ENCODE assay signal across 8 cellular contexts in genomic region chr21:15826147-15826780, GRCh38.
DNase-seq lines count a peak whose midpoint lies in the region; ATAC-seq and TF ChIP-seq lines count a peak whose summit lies in the region.

No MANE protein-coding gene starts in this region.

- H2BK5ac ChIP-seq in mesenchymal stem cell (ENCODE audit: low read depth, low read length, poor library complexity, severe bottlenecking), result no peak overlapping the region

- H3K9ac ChIP-seq in PC-3 (ENCODE audit: low read length), result no peak overlapping the region
- peak overlapping the region; percentile 11 for H3K9ac ChIP-seq in mesenchymal stem cell (ENCODE audit: low read length)

- H4K20me1 ChIP-seq in PC-3 (ENCODE audit: low read length), result no peaks in the 10 kb centered on the region

- no peak overlapping the region for H4K91ac ChIP-seq in mesenchymal stem cell (ENCODE audit: low read length)

- no peak overlapping the region for H2AK5ac ChIP-seq in mesenchymal stem cell (ENCODE audit: low read length, severe bottlenecking)

- intact Hi-C loops in PC-3 (cut with micrococcal nuclease) (loop anchor here (1.0 kb wide), 2 partner anchors 94 to 233 kb away; no protein-coding TSS in a partner anchor), ascending aorta (cut with DNase I) (loop anchor here (5.0 kb wide), 1 partner anchor 99 kb away; the partner anchor contains the start of gene USP25)

- DNase-seq in AG08395 (ENCODE audit: low spot score) (peak; percentile 6), GF-D8 (lab: John Stamatoyannopoulos, UW) (peak; percentile 16), PC-3 (peak; percentile 84), dermis microvascular lymphatic vessel endothelial cell (ENCODE audit: low read depth in 2 of 2) (peak; percentile 56 to 70), mesenchymal stem cell (peak; percentile 52), ascending aorta (ENCODE audit: low spot score in 2 of 2) (no peak)

- BruUV-seq in PC-3 (replicated peaks; lab: Mats Ljungman, UMichigan), result no TSS peak

- TF ChIP-seq CTCF in PC-3 (conservative IDR thresholded peaks at IDR 0.05; ENCODE audit: low read depth, low read length) (peak; percentile 92), ascending aorta (IDR thresholded peaks at IDR 0.05) (peak in 1 of 3 experiments; percentile 35)

- no peaks in the 10 kb centered on the region for H3F3A ChIP-seq in PC-3 (ENCODE audit: low read length, unreplicated experiment)

- ATAC-seq in HG02763 (IDR thresholded peaks at IDR 0.05; ENCODE audit: unreplicated experiment) (peak; percentile 60), PC-3 (peak; percentile 94), GM21528 (IDR thresholded peaks at IDR 0.05; ENCODE audit: low FRiP score, unreplicated experiment) (no peak)

- CTCF ChIA-PET in PC-3 (lab: Charles Lee), result interaction anchor here (0.6 kb wide), 2 partner anchors 23 to 81 kb away, joined by 3 to 5 read pairs; no protein-coding TSS in a partner anchor

- H3K14ac ChIP-seq in mesenchymal stem cell (ENCODE audit: low read length in 2 of 2), result no peak overlapping the region

- no peaks in the 10 kb centered on the region for H3K9me2 ChIP-seq in PC-3 (replicated peaks; ENCODE audit: low read length)

- H3K4me3 ChIP-seq in PC-3 (ENCODE audit: low read length), result no peak overlapping the region
- H3K4me3 ChIP-seq in mesenchymal stem cell (ENCODE audit: insufficient read depth in 1 of 2, low read depth in 1 of 2, low read length in 2 of 2), result no peak overlapping the region
- H3K4me3 ChIP-seq in ascending aorta, result no peak overlapping the region

- POLR2A ChIA-PET in PC-3 (lab: Charles Lee; ENCODE audit: unreplicated experiment), result interaction anchor here (0.6 kb wide), 1 partner anchor 52 kb away, joined by 3 read pairs; no protein-coding TSS in a partner anchor

- H3K9me3 ChIP-seq in PC-3 (ENCODE audit: low read length) (no peaks in the 10 kb centered on the region), mesenchymal stem cell (ENCODE audit: control insufficient read depth, low read length) (no peaks in the 10 kb centered on the region), ascending aorta (no peaks in the 10 kb centered on the region)

- no peak overlapping the region for H2BK120ac ChIP-seq in mesenchymal stem cell (ENCODE audit: low read depth, low read length)

- H3K23ac ChIP-seq in mesenchymal stem cell (ENCODE audit: low read length in 2 of 2), result no peak overlapping the region

- H2AFZ ChIP-seq in PC-3 (ENCODE audit: low read length), result no peak overlapping the region
- no peak overlapping the region for H2AFZ ChIP-seq in mesenchymal stem cell (ENCODE audit: low read depth, low read length)

- no peak overlapping the region for H2BK15ac ChIP-seq in mesenchymal stem cell (ENCODE audit: low read depth, poor library complexity, severe bottlenecking)

- no peak overlapping the region for H3K4ac ChIP-seq in mesenchymal stem cell (ENCODE audit: low read depth in 1 of 2, low read length in 2 of 2)

- peaks cover 13% of the 10 kb centered on the region for H3K79me1 ChIP-seq in mesenchymal stem cell (replicated peaks; ENCODE audit: low read length, poor library complexity, severe bottlenecking)

- H3K4me2 ChIP-seq in PC-3 (ENCODE audit: low read length) (no peak overlapping the region), mesenchymal stem cell (ENCODE audit: low read length, poor library complexity, severe bottlenecking) (no peak overlapping the region)

- no peak overlapping the region for H4K8ac ChIP-seq in mesenchymal stem cell (ENCODE audit: low read length)

- H3K27ac ChIP-seq in PC-3 (ENCODE audit: low read length) (no peak overlapping the region), mesenchymal stem cell (ENCODE audit: low read length, poor library complexity, severe bottlenecking) (no peak overlapping the region), ascending aorta (no peak overlapping the region)

- H3K18ac ChIP-seq in mesenchymal stem cell (ENCODE audit: low read depth in 1 of 2, low read length in 2 of 2), result no peak overlapping the region

- H3K27me3 ChIP-seq in PC-3 (ENCODE audit: low read length), result no peaks in the 10 kb centered on the region
- no peaks in the 10 kb centered on the region for H3K27me3 ChIP-seq in mesenchymal stem cell (ENCODE audit: control insufficient read depth in 1 of 2, insufficient read depth in 1 of 2, low read length in 2 of 2)
- no peaks in the 10 kb centered on the region for H3K27me3 ChIP-seq in ascending aorta

- H3K36me3 ChIP-seq in PC-3 (ENCODE audit: low read depth, low read length), result peaks cover 27% of the 10 kb centered on the region
- peaks cover 7 to 42% of the 10 kb centered on the region in 2 experiments for H3K36me3 ChIP-seq in mesenchymal stem cell (ENCODE audit: control insufficient read depth in 1 of 2, insufficient read depth in 2 of 2, low read depth in 1 of 2, low read length in 2 of 2)
- peaks cover 5 to 7% of the 10 kb centered on the region in 2 donors for H3K36me3 ChIP-seq in ascending aorta

- WGBS in mesenchymal stem cell, result 69% methylated on average over 3 of the region's 5 CpGs

- H3K79me2 ChIP-seq in PC-3 (ENCODE audit: low read length), result no peaks in the 10 kb centered on the region

- H3K4me1 ChIP-seq in PC-3 (ENCODE audit: insufficient read depth, low read length) (0 out of 2 replicates have a peak, but pooled peaks cover 2% of the 10 kb centered on the region), mesenchymal stem cell (ENCODE audit: control insufficient read depth, insufficient read depth, low read depth, low read length) (no peaks in the 10 kb centered on the region), ascending aorta (no peaks in the 10 kb centered on the region)

- H2BK12ac ChIP-seq in mesenchymal stem cell (ENCODE audit: low read length in 2 of 2), result no peak overlapping the region

Comparison
In these comparisons a context has a peak if more than half of its experiments do, and no peak if none do; other contexts are left out.
1. DNase-seq: peak in AG08395 (single experiment), GF-D8 (single experiment), PC-3 (single experiment), dermis microvascular lymphatic vessel endothelial cell (2 of 2) and mesenchymal stem cell (single experiment); none in ascending aorta (0 of 2).